In the genomic region with DNA sequence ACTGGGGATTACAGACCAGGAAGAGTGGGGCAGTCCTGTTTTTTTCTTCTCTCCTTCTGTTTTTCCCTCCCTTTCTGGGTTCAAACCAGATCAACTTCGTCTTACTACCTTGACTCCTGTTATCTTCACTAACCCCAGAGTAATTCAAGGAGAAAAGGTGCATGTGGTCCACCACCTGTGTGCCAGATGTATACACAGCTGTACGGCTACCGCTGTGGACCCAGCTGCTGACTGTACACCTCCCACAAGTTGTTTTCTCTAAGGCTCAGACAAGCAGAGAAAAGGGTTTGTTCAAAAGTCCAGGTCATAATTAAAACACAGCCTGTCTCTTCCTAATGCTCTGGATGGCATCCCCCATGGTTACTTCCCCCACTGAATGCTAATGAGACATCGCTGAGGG, we compare ENCODE assay signal across 20 cellular contexts.
"Had no signal": no experiment of that assay in that cellular context is flagged by ENCODE, and none has a peak within 500 bp of the region (broad histone marks: within the 10 kb centered on the region; RNA-seq: fewer than 3 reads in every experiment).

No MANE protein-coding gene starts in this region.

- H3K4me1 ChIP-seq: adrenal gland, breast epithelium had no signal

- H3K9me3 ChIP-seq: adrenal gland, breast epithelium, left ventricle myocardium inferior, mucosa of descending colon, pancreas, thoracic aorta had no signal

- H3K27ac Mint-ChIP-seq: activated naive CD4-positive, alpha-beta T cell treated with anti-CD3 and anti-CD28 coated beads, Interleukin-2, amount 50 U/mL, for 72 hours; activated T-cell treated with anti-CD3 and anti-CD28 coated beads, Interleukin-2, amount 50 U/mL, for 72 hours; memory B cell; naive B cell; stimulated activated effector memory CD8-positive, alpha-beta T cell treated with anti-CD3 and anti-CD28 coated beads, Interleukin-12 subunit alpha, Interleukin-12 subunit beta, amount 100 ng/mL, for 72 hours; T-helper 17 cell had no signal

- H3K4me1 Mint-ChIP-seq: memory B cell; naive B cell; stimulated activated effector memory CD8-positive, alpha-beta T cell treated with anti-CD3 and anti-CD28 coated beads, Interleukin-12 subunit alpha, Interleukin-12 subunit beta, amount 100 ng/mL, for 72 hours; T-helper 17 cell had no signal

- H3K27ac ChIP-seq: adrenal gland, breast epithelium, coronary artery, left ventricle myocardium inferior, pancreas, thoracic aorta had no signal

- H3K36me3 ChIP-seq: adrenal gland, breast epithelium, left ventricle myocardium inferior, pancreas, thoracic aorta had no signal

- H3K9me3 Mint-ChIP-seq: activated T-cell treated with anti-CD3 and anti-CD28 coated beads, Interleukin-2, amount 50 U/mL, for 72 hours; stimulated activated effector memory CD8-positive, alpha-beta T cell treated with anti-CD3 and anti-CD28 coated beads, Interleukin-12 subunit alpha, Interleukin-12 subunit beta, amount 100 ng/mL, for 72 hours had no signal

- H3K36me3 Mint-ChIP-seq: activated naive CD4-positive, alpha-beta T cell treated with anti-CD3 and anti-CD28 coated beads, Interleukin-2, amount 50 U/mL, for 72 hours; memory B cell; naive B cell; stimulated activated effector memory CD8-positive, alpha-beta T cell treated with anti-CD3 and anti-CD28 coated beads, Interleukin-12 subunit alpha, Interleukin-12 subunit beta, amount 100 ng/mL, for 72 hours had no signal

- H3K27me3 ChIP-seq: adrenal gland, breast epithelium, pancreas had no signal

- H3K4me3 Mint-ChIP-seq: activated T-cell treated with anti-CD3 and anti-CD28 coated beads, Interleukin-2, amount 50 U/mL, for 72 hours; memory B cell; naive B cell; stimulated activated effector memory CD8-positive, alpha-beta T cell treated with anti-CD3 and anti-CD28 coated beads, Interleukin-12 subunit alpha, Interleukin-12 subunit beta, amount 100 ng/mL, for 72 hours; T-helper 17 cell had no signal

- H3K4me3 ChIP-seq: adrenal gland, breast epithelium, coronary artery, left ventricle myocardium inferior, mucosa of descending colon, pancreas, smooth muscle cell, thoracic aorta had no signal

- DNase-seq: activated CD4-positive, alpha-beta T cell treated with anti-CD3 and anti-CD28 coated beads, Interleukin-2, amount 50 U/mL, for 4 hours; activated gamma-delta T cell; activated T-cell treated with anti-CD3 and anti-CD28 coated beads, Interleukin-2, amount 50 U/mL, for 72 hours; adrenal gland; foreskin melanocyte; head of caudate nucleus; kidney; left ventricle myocardium inferior; mucosa of descending colon; naive B cell; pancreas; stimulated activated CD4-positive, alpha-beta T cell treated with anti-CD3 and anti-CD28 coated beads, Interleukin-4, amount 100 ng/mL, for 1 hour; T-helper 17 cell had no signal
